In the genomic region with DNA sequence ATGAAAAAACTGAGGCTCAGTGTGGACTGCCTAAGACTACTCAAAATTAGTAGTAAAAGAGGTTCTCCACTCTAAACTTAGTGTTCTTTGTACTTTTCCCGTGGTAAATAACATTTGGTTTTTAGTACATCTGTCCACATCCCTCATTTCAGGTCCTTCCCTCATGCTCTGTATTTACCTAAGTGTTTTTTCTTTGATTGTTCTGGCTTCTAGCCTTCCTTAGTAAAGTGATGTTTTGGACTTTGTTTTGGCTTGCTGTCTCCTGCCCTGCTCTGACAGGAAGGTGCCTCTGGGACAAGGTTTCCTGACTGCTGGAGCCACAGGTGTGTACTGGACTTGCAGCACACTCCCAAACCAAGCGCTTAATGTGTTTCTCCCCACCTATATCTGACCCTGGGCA, we compare ENCODE assay signal across 2 cellular contexts.
TF ChIP-seq lines count a peak whose summit lies in the region.

No MANE protein-coding gene starts in this region.

TF ChIP-seq in K562, 482 proteins besides CTCF, POLR2A, EP300 and RAD21:
- TF ChIP-seq BRD9 (IDR thresholded peaks at IDR 0.05; ENCODE audit: low read depth, partially characterized antibody), result no peak
- no peak for TF ChIP-seq NFIX (CRISPR knock-in tag; IDR thresholded peaks at IDR 0.05; ENCODE audit: low read depth)
- TF ChIP-seq ZNF311 (CRISPR knock-in tag; IDR thresholded peaks at IDR 0.05), result no peak
- TF ChIP-seq, protein P1, sequence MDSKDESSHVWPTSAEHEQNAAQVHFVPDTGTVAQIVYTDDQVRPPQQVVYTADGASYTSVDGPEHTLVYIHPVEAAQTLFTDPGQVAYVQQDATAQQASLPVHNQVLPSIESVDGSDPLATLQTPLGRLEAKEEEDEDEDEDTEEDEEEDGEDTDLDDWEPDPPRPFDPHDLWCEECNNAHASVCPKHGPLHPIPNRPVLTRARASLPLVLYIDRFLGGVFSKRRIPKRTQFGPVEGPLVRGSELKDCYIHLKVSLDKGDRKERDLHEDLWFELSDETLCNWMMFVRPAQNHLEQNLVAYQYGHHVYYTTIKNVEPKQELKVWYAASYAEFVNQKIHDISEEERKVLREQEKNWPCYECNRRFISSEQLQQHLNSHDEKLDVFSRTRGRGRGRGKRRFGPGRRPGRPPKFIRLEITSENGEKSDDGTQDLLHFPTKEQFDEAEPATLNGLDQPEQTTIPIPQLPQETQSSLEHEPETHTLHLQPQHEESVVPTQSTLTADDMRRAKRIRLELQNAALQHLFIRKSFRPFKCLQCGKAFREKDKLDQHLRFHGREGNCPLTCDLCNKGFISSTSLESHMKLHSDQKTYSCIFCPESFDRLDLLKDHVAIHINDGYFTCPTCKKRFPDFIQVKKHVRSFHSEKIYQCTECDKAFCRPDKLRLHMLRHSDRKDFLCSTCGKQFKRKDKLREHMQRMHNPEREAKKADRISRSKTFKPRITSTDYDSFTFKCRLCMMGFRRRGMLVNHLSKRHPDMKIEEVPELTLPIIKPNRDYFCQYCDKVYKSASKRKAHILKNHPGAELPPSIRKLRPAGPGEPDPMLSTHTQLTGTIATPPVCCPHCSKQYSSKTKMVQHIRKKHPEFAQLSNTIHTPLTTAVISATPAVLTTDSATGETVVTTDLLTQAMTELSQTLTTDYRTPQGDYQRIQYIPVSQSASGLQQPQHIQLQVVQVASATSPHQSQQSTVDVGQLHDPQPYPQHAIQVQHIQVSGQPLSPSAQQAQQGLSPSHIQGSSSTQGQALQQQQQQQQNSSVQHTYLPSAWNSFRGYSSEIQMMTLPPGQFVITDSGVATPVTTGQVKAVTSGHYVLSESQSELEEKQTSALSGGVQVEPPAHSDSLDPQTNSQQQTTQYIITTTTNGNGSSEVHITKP (IDR thresholded peaks at IDR 0.05; ENCODE audit: partially characterized antibody), result no peak
- TF ChIP-seq GTF2A2 (tag; IDR thresholded peaks at IDR 0.05), result no peak
- no peak for TF ChIP-seq MCM2 (IDR thresholded peaks at IDR 0.05; ENCODE audit: low read depth)
- TF ChIP-seq MYC (IDR thresholded peaks at IDR 0.05; ENCODE audit: low read depth, low read length), result no peak
- TF ChIP-seq MYC (CRISPR knock-in tag; IDR thresholded peaks at IDR 0.05; ENCODE audit: borderline replicate concordance, low read depth), result no peak
- TF ChIP-seq BHLHE40 (IDR thresholded peaks at IDR 0.05; ENCODE audit: low read length), result no peak
- TF ChIP-seq ZNF133 (CRISPR knock-in tag; IDR thresholded peaks at IDR 0.05), result no peak
- no peak for TF ChIP-seq ARNT (IDR thresholded peaks at IDR 0.05)
- no peak for TF ChIP-seq MLLT1 (IDR thresholded peaks at IDR 0.05)
- no peak for TF ChIP-seq ZNF445 (CRISPR knock-in tag; IDR thresholded peaks at IDR 0.05; ENCODE audit: low read depth)

TF ChIP-seq in liver, 16 proteins besides CTCF, POLR2A, EP300 and RAD21:
- TF ChIP-seq EGR1 (IDR thresholded peaks at IDR 0.05; ENCODE audit: low read depth in 2 of 2) (peak in 1 of 2 donors; percentile 10), YY1 (IDR thresholded peaks at IDR 0.05) (peak; percentile 79), ATF3 (IDR thresholded peaks at IDR 0.05) (peak; percentile 31), FOXA2 (IDR thresholded peaks at IDR 0.05) (peak; percentile 98), GABPA (IDR thresholded peaks at IDR 0.05 in 1 of 2, conservative IDR thresholded peaks at IDR 0.05 in 1 of 2) (peak; percentile 17 to 54), NR2F2 (IDR thresholded peaks at IDR 0.05) (no peak), SP1 (IDR thresholded peaks at IDR 0.05) (peak; percentile 93), JUND (IDR thresholded peaks at IDR 0.05) (peak; percentile 83 to 91), RXRA (IDR thresholded peaks at IDR 0.05) (peak; percentile 92 to 97), HNF4A (conservative IDR thresholded peaks at IDR 0.05) (peak; percentile 97 to 98), FOXA1 (IDR thresholded peaks at IDR 0.05) (peak; percentile 98), HNF4G (IDR thresholded peaks at IDR 0.05) (peak; percentile 81), TAF1 (conservative IDR thresholded peaks at IDR 0.05) (no peak), MAX (IDR thresholded peaks at IDR 0.05) (peak; percentile 78)
- TF ChIP-seq, protein P2, sequence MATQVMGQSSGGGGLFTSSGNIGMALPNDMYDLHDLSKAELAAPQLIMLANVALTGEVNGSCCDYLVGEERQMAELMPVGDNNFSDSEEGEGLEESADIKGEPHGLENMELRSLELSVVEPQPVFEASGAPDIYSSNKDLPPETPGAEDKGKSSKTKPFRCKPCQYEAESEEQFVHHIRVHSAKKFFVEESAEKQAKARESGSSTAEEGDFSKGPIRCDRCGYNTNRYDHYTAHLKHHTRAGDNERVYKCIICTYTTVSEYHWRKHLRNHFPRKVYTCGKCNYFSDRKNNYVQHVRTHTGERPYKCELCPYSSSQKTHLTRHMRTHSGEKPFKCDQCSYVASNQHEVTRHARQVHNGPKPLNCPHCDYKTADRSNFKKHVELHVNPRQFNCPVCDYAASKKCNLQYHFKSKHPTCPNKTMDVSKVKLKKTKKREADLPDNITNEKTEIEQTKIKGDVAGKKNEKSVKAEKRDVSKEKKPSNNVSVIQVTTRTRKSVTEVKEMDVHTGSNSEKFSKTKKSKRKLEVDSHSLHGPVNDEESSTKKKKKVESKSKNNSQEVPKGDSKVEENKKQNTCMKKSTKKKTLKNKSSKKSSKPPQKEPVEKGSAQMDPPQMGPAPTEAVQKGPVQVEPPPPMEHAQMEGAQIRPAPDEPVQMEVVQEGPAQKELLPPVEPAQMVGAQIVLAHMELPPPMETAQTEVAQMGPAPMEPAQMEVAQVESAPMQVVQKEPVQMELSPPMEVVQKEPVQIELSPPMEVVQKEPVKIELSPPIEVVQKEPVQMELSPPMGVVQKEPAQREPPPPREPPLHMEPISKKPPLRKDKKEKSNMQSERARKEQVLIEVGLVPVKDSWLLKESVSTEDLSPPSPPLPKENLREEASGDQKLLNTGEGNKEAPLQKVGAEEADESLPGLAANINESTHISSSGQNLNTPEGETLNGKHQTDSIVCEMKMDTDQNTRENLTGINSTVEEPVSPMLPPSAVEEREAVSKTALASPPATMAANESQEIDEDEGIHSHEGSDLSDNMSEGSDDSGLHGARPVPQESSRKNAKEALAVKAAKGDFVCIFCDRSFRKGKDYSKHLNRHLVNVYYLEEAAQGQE (IDR thresholded peaks at IDR 0.05), result peak; percentile 66
- TF ChIP-seq, protein P3, sequence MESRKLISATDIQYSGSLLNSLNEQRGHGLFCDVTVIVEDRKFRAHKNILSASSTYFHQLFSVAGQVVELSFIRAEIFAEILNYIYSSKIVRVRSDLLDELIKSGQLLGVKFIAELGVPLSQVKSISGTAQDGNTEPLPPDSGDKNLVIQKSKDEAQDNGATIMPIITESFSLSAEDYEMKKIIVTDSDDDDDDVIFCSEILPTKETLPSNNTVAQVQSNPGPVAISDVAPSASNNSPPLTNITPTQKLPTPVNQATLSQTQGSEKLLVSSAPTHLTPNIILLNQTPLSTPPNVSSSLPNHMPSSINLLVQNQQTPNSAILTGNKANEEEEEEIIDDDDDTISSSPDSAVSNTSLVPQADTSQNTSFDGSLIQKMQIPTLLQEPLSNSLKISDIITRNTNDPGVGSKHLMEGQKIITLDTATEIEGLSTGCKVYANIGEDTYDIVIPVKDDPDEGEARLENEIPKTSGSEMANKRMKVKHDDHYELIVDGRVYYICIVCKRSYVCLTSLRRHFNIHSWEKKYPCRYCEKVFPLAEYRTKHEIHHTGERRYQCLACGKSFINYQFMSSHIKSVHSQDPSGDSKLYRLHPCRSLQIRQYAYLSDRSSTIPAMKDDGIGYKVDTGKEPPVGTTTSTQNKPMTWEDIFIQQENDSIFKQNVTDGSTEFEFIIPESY (IDR thresholded peaks at IDR 0.05), result peak; percentile 66
TF ChIP-seq in liver: peak in this region for 14.
